ENCODE assay signal across 29 cellular contexts in the genomic region with DNA sequence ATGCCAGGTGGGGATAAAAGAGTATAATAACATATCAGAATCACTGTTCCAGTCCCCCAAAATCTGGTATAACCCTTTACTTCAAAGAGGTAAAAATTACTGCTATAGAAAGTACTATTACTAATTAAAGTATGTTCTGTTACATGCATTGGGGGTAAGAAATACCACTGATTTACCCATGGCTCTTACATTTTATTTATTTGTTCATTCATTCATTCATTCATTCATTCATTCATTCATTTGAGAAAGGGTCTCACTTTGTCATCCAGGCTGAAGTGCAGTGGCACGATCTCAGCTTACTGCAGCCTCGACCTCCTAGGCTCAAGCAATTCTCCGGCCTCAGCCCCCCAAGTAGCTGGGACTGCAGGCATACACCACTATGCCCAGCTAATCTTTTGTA.
"Had no signal": no experiment of that assay in that cellular context is flagged by ENCODE, and none has a peak within 500 bp of the region (broad histone marks: within the 10 kb centered on the region; RNA-seq: fewer than 3 reads in every experiment).

No MANE protein-coding gene starts in this region.

- H3K36me3 Mint-ChIP-seq: stimulated activated effector memory CD8-positive, alpha-beta T cell treated with anti-CD3 and anti-CD28 coated beads, Interleukin-12 subunit alpha, Interleukin-12 subunit beta, amount 100 ng/mL, for 72 hours; stimulated activated memory B cell treated with anti-CD40 and anti-IgM and Interleukin-4, amounts not matched to agents 10 μg/mL and 1 μg/mL and 100 μg/mL, for 72 hours; stimulated activated naive B cell treated with anti-CD40 and anti-IgM and Interleukin-4, amounts not matched to agents 10 μg/mL and 1 μg/mL and 100 μg/mL, for 72 hours had no signal

- H3K9me3 ChIP-seq: stomach, suprapubic skin, testis, thoracic aorta, thyroid gland, tibial artery, tibial nerve, transverse colon, upper lobe of left lung, upper lobe of right lung, uterus, vagina had no signal

- H3K4me1 Mint-ChIP-seq: stimulated activated effector memory CD8-positive, alpha-beta T cell treated with anti-CD3 and anti-CD28 coated beads, Interleukin-12 subunit alpha, Interleukin-12 subunit beta, amount 100 ng/mL, for 72 hours; stimulated activated memory B cell treated with anti-CD40 and anti-IgM and Interleukin-4, amounts not matched to agents 10 μg/mL and 1 μg/mL and 100 μg/mL, for 72 hours; stimulated activated naive B cell treated with anti-CD40 and anti-IgM and Interleukin-4, amounts not matched to agents 10 μg/mL and 1 μg/mL and 100 μg/mL, for 72 hours; stimulated activated naive CD8-positive, alpha-beta T cell treated with anti-CD3 and anti-CD28 coated beads, Interleukin-15, amount 100 ng/mL, for 72 hours had no signal

- ATAC-seq: stimulated activated effector memory CD8-positive, alpha-beta T cell treated with anti-CD3 and anti-CD28 coated beads, Interleukin-12 subunit alpha, Interleukin-12 subunit beta, amount 100 ng/mL, for 72 hours; stimulated activated memory B cell treated with anti-CD40 and anti-IgM and Interleukin-4, amounts not matched to agents 10 μg/mL and 1 μg/mL and 100 μg/mL, for 72 hours; stimulated activated naive B cell treated with anti-CD40 and anti-IgM and Interleukin-4, amounts not matched to agents 10 μg/mL and 1 μg/mL and 100 μg/mL, for 72 hours; stimulated activated naive CD8-positive, alpha-beta T cell treated with anti-CD3 and anti-CD28 coated beads, Interleukin-15, amount 100 ng/mL, for 72 hours; stimulated activated naive CD8-positive, alpha-beta T cell treated with anti-CD3 and anti-CD28 coated beads, Interleukin-15, Interleukin-2, amounts not matched to agents 100 U/mL and 50 U/mL, for 24 hours; upper lobe of right lung had no signal

- H3K4me3 Mint-ChIP-seq: stimulated activated effector memory CD8-positive, alpha-beta T cell treated with anti-CD3 and anti-CD28 coated beads, Interleukin-12 subunit alpha, Interleukin-12 subunit beta, amount 100 ng/mL, for 72 hours; stimulated activated memory B cell treated with anti-CD40 and anti-IgM and Interleukin-4, amounts not matched to agents 10 μg/mL and 1 μg/mL and 100 μg/mL, for 72 hours; stimulated activated naive B cell treated with anti-CD40 and anti-IgM and Interleukin-4, amounts not matched to agents 10 μg/mL and 1 μg/mL and 100 μg/mL, for 72 hours; stimulated activated naive CD8-positive, alpha-beta T cell treated with anti-CD3 and anti-CD28 coated beads, Interleukin-15, amount 100 ng/mL, for 72 hours; stimulated activated naive CD8-positive, alpha-beta T cell treated with anti-CD3 and anti-CD28 coated beads, Interleukin-15, Interleukin-2, amounts not matched to agents 100 ng/mL and 50 ng/mL, for 24 hours; type B pancreatic cell had no signal

- H3K27me3 Mint-ChIP-seq: type B pancreatic cell had no signal

- H3K27ac Mint-ChIP-seq: stimulated activated effector memory CD8-positive, alpha-beta T cell treated with anti-CD3 and anti-CD28 coated beads, Interleukin-12 subunit alpha, Interleukin-12 subunit beta, amount 100 ng/mL, for 72 hours; stimulated activated memory B cell treated with anti-CD40 and anti-IgM and Interleukin-4, amounts not matched to agents 10 μg/mL and 1 μg/mL and 100 μg/mL, for 72 hours; stimulated activated naive B cell treated with anti-CD40 and anti-IgM and Interleukin-4, amounts not matched to agents 10 μg/mL and 1 μg/mL and 100 μg/mL, for 72 hours; stimulated activated naive CD8-positive, alpha-beta T cell treated with anti-CD3 and anti-CD28 coated beads, Interleukin-15, amount 100 ng/mL, for 72 hours; stimulated activated naive CD8-positive, alpha-beta T cell treated with anti-CD3 and anti-CD28 coated beads, Interleukin-15, Interleukin-2, amounts not matched to agents 100 ng/mL and 50 ng/mL, for 24 hours; type B pancreatic cell had no signal

- H3K36me3 ChIP-seq: stomach, suprapubic skin, thoracic aorta, thyroid gland, tibial nerve, transverse colon, upper lobe of left lung, upper lobe of right lung, uterus, vagina had no signal

- FAIRE-seq: urothelium cell line had no signal

- H3K4me1 ChIP-seq: suprapubic skin, testis, tibial artery, transverse colon, upper lobe of right lung, uterus, vagina had no signal

- H3K4me3 ChIP-seq: stomach, suprapubic skin, testis, thoracic aorta, thyroid gland, tibial artery, tibial nerve, transverse colon, upper lobe of left lung, upper lobe of right lung, uterus, vagina had no signal

- H3K27me3 ChIP-seq: stomach, suprapubic skin, testis, thyroid gland, tibial artery, tibial nerve, transverse colon, upper lobe of left lung, upper lobe of right lung, uterus, vagina had no signal

- H3K27ac ChIP-seq: stomach, suprapubic skin, testis, thoracic aorta, thyroid gland, tibial artery, tibial nerve, transverse colon, upper lobe of left lung, upper lobe of right lung, uterus, vagina had no signal

- DNase-seq: stimulated activated CD4-positive, alpha-beta T cell treated with anti-CD3 and anti-CD28 coated beads, Interleukin-2, amount 100 ng/mL, for 48 hours; stimulated activated CD4-positive, alpha-beta T cell treated with anti-CD3 and anti-CD28 coated beads, Interleukin-4, amount 100 ng/mL, for 1 hour; stimulated activated CD4-positive, alpha-beta T cell treated with anti-CD3 and anti-CD28 coated beads, Interleukin-4, amount 100 ng/mL, for 24 hours; stimulated activated CD4-positive, alpha-beta T cell treated with anti-CD3 and anti-CD28 coated beads, Interleukin-4, amount 100 ng/mL, for 4 hours; stimulated activated CD8-positive, alpha-beta memory T cell treated with anti-CD3 and anti-CD28 coated beads, Interleukin-4, amount 100 ng/mL, for 48 hours; stimulated activated naive B cell treated with anti-CD40 and anti-IgM and Interleukin-4, amounts not matched to agents 10 μg/mL and 1 μg/mL and 100 μg/mL, for 72 hours; stimulated activated naive CD4-positive, alpha-beta T cell; stimulated activated naive CD4-positive, alpha-beta T cell treated with Interleukin-2 at 50 U/mL for 16 hours; stimulated activated naive CD8-positive, alpha-beta T cell treated with anti-CD3 and anti-CD28 coated beads, Interleukin-15, amount 100 ng/mL, for 72 hours; stimulated activated naive CD8-positive, alpha-beta T cell treated with anti-CD3 and anti-CD28 coated beads, Interleukin-15, Interleukin-2, amounts not matched to agents 100 U/mL and 50 U/mL, for 24 hours; stomach; substantia nigra; testis; thyroid gland; tibial artery; transverse colon; trophoblast cell; upper lobe of left lung; upper lobe of right lung; uterus had no signal
